ENCODE assay signal across 8 cellular contexts in the genomic region with DNA sequence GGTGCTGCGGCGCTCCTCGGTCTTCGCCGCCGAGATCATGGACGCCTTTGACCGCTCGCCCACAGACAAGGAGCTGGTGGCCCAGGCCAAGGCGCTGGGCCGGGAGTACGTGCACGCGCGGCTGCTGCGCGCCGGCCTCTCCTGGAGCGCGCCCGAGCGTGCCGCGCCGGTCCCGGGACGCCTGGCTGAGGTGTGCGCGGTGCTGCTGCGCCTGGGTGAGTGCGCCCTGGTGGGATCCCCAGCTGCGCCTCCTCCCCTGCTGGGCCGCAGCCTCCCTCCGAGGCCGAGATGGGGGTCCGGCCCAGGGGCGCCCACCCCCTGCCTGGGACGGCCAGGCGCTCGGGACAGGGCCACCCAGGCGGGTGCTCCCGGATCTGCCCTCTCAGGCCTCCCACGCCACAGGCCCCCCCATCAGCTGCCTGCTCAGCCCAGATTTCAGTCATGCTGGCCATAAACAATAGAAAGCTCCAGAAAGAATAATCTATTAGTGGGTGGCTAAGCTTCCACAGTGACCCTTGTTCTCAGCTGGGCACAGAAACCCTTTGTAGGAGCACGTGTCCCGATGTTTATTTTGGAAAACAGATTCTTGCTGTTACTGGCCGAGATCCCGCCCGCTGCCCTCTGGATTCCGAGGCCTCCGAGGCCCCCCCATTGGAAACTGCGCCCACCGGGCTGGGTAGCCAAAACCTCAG.
DNase-seq lines count a peak whose midpoint lies in the region; ATAC-seq and TF ChIP-seq lines count a peak whose summit lies in the region.

No MANE protein-coding gene starts in this region.

- DNase-seq in DMS53 treated with DMSO at 0.1 percent for 48 hours (lab: John Stamatoyannopoulos, UW; ENCODE audit: unreplicated experiment), result peak; percentile 3
- peak; percentile 55 for DNase-seq in NCI-H226
- peak; percentile 54 for DNase-seq in choroid plexus epithelial cell (ENCODE audit: low read depth)
- DNase-seq in kidney glomerular epithelial cell (lab: John Stamatoyannopoulos, UW), result peak; percentile 25
- no peak for DNase-seq in effector CD4-positive, alpha-beta T cell

- ATAC-seq in GM19452 (IDR thresholded peaks at IDR 0.05; ENCODE audit: unreplicated experiment), result no peak
- ATAC-seq in HG02759 (IDR thresholded peaks at IDR 0.05; ENCODE audit: unreplicated experiment), result no peak

- TF ChIP-seq CTCF in choroid plexus epithelial cell (conservative IDR thresholded peaks at IDR 0.05; ENCODE audit: low read depth, low read length), result no peak

- H3K4me3 ChIP-seq in choroid plexus epithelial cell (ENCODE audit: low read depth, low read length), result peak overlapping the region; percentile 67
- H3K4me3 ChIP-seq in skin epidermis, result peak overlapping the region; percentile 49 to 74 (median 61)

- peak overlapping the region in 20 of 21 experiments; percentile 48 to 94 (median 81) for H3K27ac ChIP-seq in skin epidermis
